ENCODE assay signal across 9 cellular contexts in genomic region chr2:30503007-30503691, GRCh38. TPM values are rescaled to one million over a fixed set of nuclear protein-coding genes. Genes with fewer than 3 reads are reported as not detected.
DNase-seq lines count a peak whose midpoint lies in the region; ATAC-seq and TF ChIP-seq lines count a peak whose summit lies in the region.
"Had no signal": no experiment of that assay in that cellular context is flagged by ENCODE, and none has a peak within 500 bp of the region (broad histone marks: within the 10 kb centered on the region; RNA-seq: fewer than 3 reads in every experiment).

No MANE protein-coding gene starts in this region.

- H3K27ac ChIP-seq in PC-3 (ENCODE audit: low read length), result no peak overlapping the region
- H3K27ac ChIP-seq in foreskin keratinocyte, result no peak overlapping the region
- no peak overlapping the region for H3K27ac ChIP-seq in upper lobe of right lung

- H3K4me3 ChIP-seq in PC-3 (ENCODE audit: low read length) (no peak overlapping the region), upper lobe of right lung (no peak overlapping the region)

- ATAC-seq in Right ventricle myocardium inferior (peak; percentile 24), PC-3 (no peak), foreskin keratinocyte (no peak), upper lobe of right lung (peak; percentile 77), GM18517 (IDR thresholded peaks at IDR 0.05; ENCODE audit: unreplicated experiment) (no peak)

- H3F3A ChIP-seq in PC-3 (ENCODE audit: low read length, unreplicated experiment), result no peaks in the 10 kb centered on the region

- H2AFZ ChIP-seq in PC-3 (ENCODE audit: low read length), result no peak overlapping the region

- no peak overlapping the region for H3K9ac ChIP-seq in PC-3 (ENCODE audit: low read length)

- peaks cover 15% of the 10 kb centered on the region for H3K9me3 ChIP-seq in PC-3 (ENCODE audit: low read length)
- H3K9me3 ChIP-seq in upper lobe of right lung, result no peaks in the 10 kb centered on the region

- no peaks in the 10 kb centered on the region for H3K4me1 ChIP-seq in PC-3 (ENCODE audit: insufficient read depth, low read length)
- H3K4me1 ChIP-seq in foreskin keratinocyte, result no peaks in the 10 kb centered on the region
- H3K4me1 ChIP-seq in upper lobe of right lung, result peaks cover 17% of the 10 kb centered on the region

- BruUV-seq in PC-3 (replicated peaks; lab: Mats Ljungman, UMichigan), result no TSS peak

- H3K4me2 ChIP-seq in PC-3 (ENCODE audit: low read length), result no peak overlapping the region

- intact Hi-C loops in Right ventricle myocardium inferior (cut with DNase I) (no loop called here), cardiac septum (cut with DNase I) (no loop called here), PC-3 (cut with micrococcal nuclease) (no loop called here), upper lobe of right lung (cut with DNase I) (no loop called here)

- H3K79me2 ChIP-seq in PC-3 (ENCODE audit: low read length), result peaks cover 19% of the 10 kb centered on the region; the same call in 1 of the 2 replicates

- peak; percentile 54 for TF ChIP-seq CTCF in PC-3 (conservative IDR thresholded peaks at IDR 0.05; ENCODE audit: low read depth, low read length)
- TF ChIP-seq CTCF in foreskin keratinocyte (conservative IDR thresholded peaks at IDR 0.05), result peak; percentile 41
- TF ChIP-seq CTCF in upper lobe of right lung (IDR thresholded peaks at IDR 0.05), result peak; percentile 30

- no peaks in the 10 kb centered on the region for H3K9me2 ChIP-seq in PC-3 (replicated peaks; ENCODE audit: low read length)

- no peaks in the 10 kb centered on the region for H3K27me3 ChIP-seq in PC-3 (ENCODE audit: low read length)
- H3K27me3 ChIP-seq in foreskin keratinocyte, result no peaks in the 10 kb centered on the region
- H3K27me3 ChIP-seq in upper lobe of right lung, result no peaks in the 10 kb centered on the region

- H4K20me1 ChIP-seq in PC-3 (ENCODE audit: low read length), result no peaks in the 10 kb centered on the region

- CTCF ChIA-PET in PC-3 (lab: Charles Lee), result no interaction called here

- no peak for DNase-seq in Right ventricle myocardium inferior (ENCODE audit: missing footprints)
- no peak for DNase-seq in cardiac septum (ENCODE audit: low spot score)
- DNase-seq in PC-3, result no peak
- no peak for DNase-seq in foreskin keratinocyte
- DNase-seq in upper lobe of right lung, result no peak
- DNase-seq in NCI-H510A (lab: John Stamatoyannopoulos, UW), result no peak
- no peak for DNase-seq in 8988T
- DNase-seq: NCI-H524 had no signal

- peaks cover 25% of the 10 kb centered on the region for H3K36me3 ChIP-seq in PC-3 (ENCODE audit: low read depth, low read length)
- H3K36me3 ChIP-seq in upper lobe of right lung, result no peaks in the 10 kb centered on the region

- POLR2A ChIA-PET in PC-3 (lab: Charles Lee; ENCODE audit: unreplicated experiment), result no interaction called here

RNA-seq across cellular contexts. Expression of gene LCLAT1, which starts 56.1 kb away (rescaled TPM):
- total RNA-seq in Right ventricle myocardium inferior (30.9 TPM), cardiac septum (39.9 TPM), PC-3 (2014; rRNA removed) (19.5 and 22.0 TPM in 2 replicates), foreskin keratinocyte (23.9 and 24.3 TPM in 2 replicates), upper lobe of right lung (16.5 TPM)
- polyA plus RNA-seq in foreskin keratinocyte, result 4.9 and 5.5 TPM in 2 replicates

Comparison
In these comparisons a context has a peak if more than half of its experiments do, and no peak if none do; other contexts are left out.
1. ATAC-seq: peak in Right ventricle myocardium inferior (single experiment) and upper lobe of right lung (single experiment); none in PC-3 (single experiment), foreskin keratinocyte (single experiment) and GM18517 (single experiment).
2. Peak in every context shown above with its lines, with median percentiles within 50 percentile points of each other: CTCF ChIP-seq.